ENCODE assay signal across 28 cellular contexts in genomic region chr12:68768431-68768934, GRCh38.
"Had no signal": no experiment of that assay in that cellular context is flagged by ENCODE, and none has a peak within 500 bp of the region (broad histone marks: within the 10 kb centered on the region; RNA-seq: fewer than 3 reads in every experiment).

No MANE protein-coding gene starts in this region.

- H3K4me3 ChIP-seq: adrenal gland, body of pancreas, esophagus squamous epithelium, gastrocnemius medialis, heart right ventricle, hepatocyte had no signal

- DNase-seq: activated CD4-positive, alpha-beta T cell treated with anti-CD3 and anti-CD28 coated beads for 1 hour; activated CD4-positive, alpha-beta T cell treated with anti-CD3 and anti-CD28 coated beads for 4 hours; activated CD4-positive, alpha-beta T cell treated with anti-CD3 and anti-CD28 coated beads, Interleukin-2, amount 50 U/mL, for 1 hour; activated CD4-positive, alpha-beta T cell treated with anti-CD3 and anti-CD28 coated beads, Interleukin-2, amount 50 U/mL, for 48 hours; activated CD8-positive, alpha-beta memory T cell treated with anti-CD3 and anti-CD28 coated beads for 24 hours; activated CD8-positive, alpha-beta T cell treated with anti-CD3 and anti-CD28 coated beads for 36 hours; activated effector memory CD4-positive, alpha-beta T cell treated with Interleukin-2 at 50 U/mL for 16 hours; activated gamma-delta T cell treated with Interleukin-2 at 50 U/mL for 16 hours; activated naive CD4-positive, alpha-beta T cell treated with anti-CD3 and anti-CD28 coated beads, Interleukin-2, amount 50 U/mL, for 16 hours; activated naive CD4-positive, alpha-beta T cell treated with Interleukin-2 at 50 U/mL for 16 hours; activated T-cell treated with anti-CD3 and anti-CD28 coated beads, Interleukin-2, amount 50 U/mL, for 4 hours; adrenal gland; amygdala; aorta; body of pancreas; caudate nucleus; cortex of kidney; effector CD8-positive, alpha-beta T cell; esophagus squamous epithelium; foreskin keratinocyte; gastrocnemius medialis; glutamatergic neuron; heart right ventricle; T-helper 2 cell had no signal

- H3K4me2 ChIP-seq: hepatocyte had no signal

- ATAC-seq: activated CD8-positive, alpha-beta T cell treated with anti-CD3 and anti-CD28 coated beads for 36 hours; activated T-cell treated with anti-CD3 and anti-CD28 coated beads, Interleukin-2, amount 50 U/mL, for 4 hours; activated T-helper 17 cell treated with anti-CD3 and anti-CD28 coated beads, Interleukin-2, amount 50 U/mL, for 72 hours; body of pancreas; foreskin keratinocyte; gastrocnemius medialis; heart right ventricle; WTC11 had no signal

- H3K4me1 ChIP-seq: adrenal gland, body of pancreas, foreskin keratinocyte, gastrocnemius medialis had no signal

- H2AFZ ChIP-seq: hepatocyte had no signal

- H3K9me3 ChIP-seq: adrenal gland, body of pancreas, esophagus squamous epithelium, gastrocnemius medialis, heart right ventricle had no signal

- H3K27ac ChIP-seq: adrenal gland, body of pancreas, epithelial cell of prostate, esophagus squamous epithelium, foreskin keratinocyte, gastrocnemius medialis, heart right ventricle, hepatocyte had no signal

- H3K27me3 ChIP-seq: adrenal gland, body of pancreas, esophagus squamous epithelium, foreskin keratinocyte, gastrocnemius medialis, heart right ventricle, hepatocyte had no signal
